Comparison of ENCODE assay signal across 18 cellular contexts in the genomic region with DNA sequence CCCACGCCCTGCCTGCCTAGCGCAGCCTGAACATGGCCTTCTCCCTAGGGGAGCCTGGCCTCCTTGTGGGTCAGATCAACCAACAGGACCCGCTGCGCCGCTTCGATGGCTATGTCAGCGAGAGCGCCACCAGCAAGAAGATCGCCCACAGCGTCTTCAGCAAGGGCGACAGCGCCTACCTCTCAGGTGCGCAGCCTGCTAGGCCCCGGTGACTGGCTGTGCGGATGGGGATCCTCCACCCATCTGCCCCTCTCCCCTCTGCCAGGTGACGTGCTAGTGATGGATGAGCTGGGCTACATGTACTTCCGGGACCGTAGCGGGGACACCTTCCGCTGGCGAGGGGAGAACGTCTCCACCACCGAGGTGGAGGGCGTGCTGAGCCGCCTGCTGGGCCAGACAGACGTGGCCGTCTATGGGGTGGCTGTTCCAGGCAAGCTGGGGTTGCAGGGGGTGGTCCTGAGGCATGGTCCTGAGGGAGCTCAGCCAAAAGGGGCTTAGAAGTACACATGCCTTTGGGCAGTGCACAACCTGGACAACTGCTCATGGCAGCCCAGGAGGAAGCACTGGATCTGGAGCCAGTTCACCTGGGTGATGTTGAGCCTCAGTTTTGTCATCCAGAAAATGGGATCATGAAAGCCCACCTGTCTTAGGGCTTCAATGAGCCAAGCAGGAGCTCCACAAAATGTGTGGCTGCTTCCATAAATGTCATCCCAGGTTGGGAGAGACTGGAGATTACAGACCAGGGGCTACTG. TPM values are rescaled to one million over a fixed set of nuclear protein-coding genes. Genes with fewer than 3 reads are reported as not detected.
DNase-seq lines count a peak whose midpoint lies in the region; ATAC-seq and TF ChIP-seq lines count a peak whose summit lies in the region.
"Had no signal": no experiment of that assay in that cellular context is flagged by ENCODE, and none has a peak within 500 bp of the region (broad histone marks: within the 10 kb centered on the region; RNA-seq: fewer than 3 reads in every experiment).

No MANE protein-coding gene starts in this region.

- H2AFZ ChIP-seq in H9 (ENCODE audit: low read length) (no peak overlapping the region), mesenchymal stem cell (ENCODE audit: low read depth, low read length) (no peak overlapping the region)

- no peak overlapping the region for H4K8ac ChIP-seq in H9 (replicated peaks; ENCODE audit: insufficient read length, low read depth, low read length)
- H4K8ac ChIP-seq in mesenchymal stem cell (ENCODE audit: low read length), result peak overlapping the region; percentile 94

- H3K4me1 ChIP-seq in H9 (ENCODE audit: insufficient read depth, low read length), result no peaks in the 10 kb centered on the region; the same call in 1 of the 2 replicates
- H3K4me1 ChIP-seq in mesenchymal stem cell (ENCODE audit: control insufficient read depth, insufficient read depth, low read depth, low read length), result peaks cover 23% of the 10 kb centered on the region
- peaks cover 40% of the 10 kb centered on the region for H3K4me1 ChIP-seq in testis

- H3K4me3 Mint-ChIP-seq in H9 (no peak overlapping the region), natural killer cell (no peak overlapping the region)
- H3K4me3 Mint-ChIP-seq: activated T-helper 17 cell treated with anti-CD3 and anti-CD28 coated beads, Interleukin-2, amount 50 U/mL, for 72 hours had no signal

- H3K23ac ChIP-seq in H9 (ENCODE audit: insufficient read length, low read depth, low read length) (no peak overlapping the region), mesenchymal stem cell (ENCODE audit: low read length in 2 of 2) (no peak overlapping the region)

- H3K36me3 ChIP-seq in SK-N-MC (ENCODE audit: insufficient read depth, low read length) (no peaks in the 10 kb centered on the region), mesenchymal stem cell (ENCODE audit: control insufficient read depth in 1 of 2, insufficient read depth in 2 of 2, low read depth in 1 of 2, low read length in 2 of 2) (peaks cover 53 to 55% of the 10 kb centered on the region in 2 experiments), testis (ENCODE audit: low read depth, missing control alignments) (no peaks in the 10 kb centered on the region)

- H2BK12ac ChIP-seq in H9 (ENCODE audit: insufficient read length, low read depth, low read length) (no peak overlapping the region), mesenchymal stem cell (ENCODE audit: low read length in 2 of 2) (peak overlapping the region; percentile 33 to 92)

- H4K5ac ChIP-seq in H9 (ENCODE audit: insufficient read length, low read depth, low read length), result no peak overlapping the region

- no peak overlapping the region for H3K56ac ChIP-seq in H9 (ENCODE audit: insufficient read length, low read depth, low read length)

- TF ChIP-seq CTCF in H9 (conservative IDR thresholded peaks at IDR 0.05), result no peak
- no peak for TF ChIP-seq CTCF in testis (IDR thresholded peaks at IDR 0.05)
- no peak for TF ChIP-seq CTCF in natural killer cell (IDR thresholded peaks at IDR 0.05)

- H3K4ac ChIP-seq in H9 (ENCODE audit: low read depth, low read length) (no peak overlapping the region), mesenchymal stem cell (ENCODE audit: low read depth in 1 of 2, low read length in 2 of 2) (peak overlapping the region; percentile 81 to 86)

- H3K4me2 ChIP-seq in H9 (ENCODE audit: insufficient read depth, insufficient read length, low read length), result no peak overlapping the region
- H3K4me2 ChIP-seq in mesenchymal stem cell (ENCODE audit: low read length, poor library complexity, severe bottlenecking), result no peak overlapping the region

- H4K91ac ChIP-seq in H9 (ENCODE audit: insufficient read length, low read depth, low read length) (no peak overlapping the region), mesenchymal stem cell (ENCODE audit: low read length) (peak overlapping the region; percentile 77)

- no CpG with 5 or more reads among the region's 27 CpGs for WGBS in H9 (ENCODE audit: extremely low coverage, insufficient read length, low lambda C conversion rate)
- 95% methylated on average over 27 of the region's 27 CpGs for WGBS in mesenchymal stem cell
- WGBS in testis, 2 donors, result 90% methylated on average over 20 of the region's 27 CpGs; no CpG with 5 or more reads in 1 of the 2 donors

- H4K20me1 ChIP-seq in H9 (ENCODE audit: control insufficient read depth, insufficient read depth, insufficient read length), result no peaks in the 10 kb centered on the region

- peaks cover 17 to 19% of the 10 kb centered on the region in 2 experiments for H3K4me1 Mint-ChIP-seq in H9
- H3K4me1 Mint-ChIP-seq in natural killer cell, result peaks cover 9 to 22% of the 10 kb centered on the region in 2 donors
- H3K4me1 Mint-ChIP-seq: activated T-helper 17 cell treated with anti-CD3 and anti-CD28 coated beads, Interleukin-2, amount 50 U/mL, for 72 hours had no signal

- H3K27ac Mint-ChIP-seq in H9 (no peak overlapping the region), natural killer cell (no peak overlapping the region)

- H3K9me3 Mint-ChIP-seq in H9 (no peaks in the 10 kb centered on the region; a peak in 1 of 5 replicates), natural killer cell (no peaks in the 10 kb centered on the region)
- H3K9me3 Mint-ChIP-seq: activated T-helper 17 cell treated with anti-CD3 and anti-CD28 coated beads, Interleukin-2, amount 50 U/mL, for 72 hours had no signal

- H3K4me3 ChIP-seq in SK-N-MC (no peak overlapping the region), mesenchymal stem cell (ENCODE audit: insufficient read depth in 1 of 2, low read depth in 1 of 2, low read length in 2 of 2) (no peak overlapping the region), testis (no peak overlapping the region)

- H3K27me3 Mint-ChIP-seq in H9 (ENCODE audit: low read depth) (no peaks in the 10 kb centered on the region; the same call in 1 of the 2 replicates), natural killer cell (ENCODE audit: low read depth in 2 of 2) (no peaks in the 10 kb centered on the region)
- H3K27me3 Mint-ChIP-seq: activated T-helper 17 cell treated with anti-CD3 and anti-CD28 coated beads, Interleukin-2, amount 50 U/mL, for 72 hours had no signal

- H3K9me3 ChIP-seq in H9 (ENCODE audit: control insufficient read depth, low read depth, low read length) (no peaks in the 10 kb centered on the region), SK-N-MC (ENCODE audit: low read depth, low read length) (no peaks in the 10 kb centered on the region), mesenchymal stem cell (ENCODE audit: control insufficient read depth, low read length) (no peaks in the 10 kb centered on the region), testis (no peaks in the 10 kb centered on the region)

- no peak for TF ChIP-seq POLR2A in testis (IDR thresholded peaks at IDR 0.05)

- no peak overlapping the region for H3T11ph ChIP-seq in H9 (ENCODE audit: low read length)

- H3K79me2 ChIP-seq in H9 (ENCODE audit: insufficient read depth, low read length), result no peaks in the 10 kb centered on the region

- intact Hi-C loops in testis (cut with DNase I; ENCODE audit: low total_unique reads) (no loop called here), natural killer cell (cut with micrococcal nuclease) (no loop called here)

- H3K27ac ChIP-seq in H9 (ENCODE audit: insufficient read length, low read depth, low read length) (no peak overlapping the region), SK-N-MC (peak overlapping the region; percentile 82; the same call in 1 of the 2 replicates), mesenchymal stem cell (ENCODE audit: low read length, poor library complexity, severe bottlenecking) (no peak overlapping the region), testis (peak overlapping the region; percentile 27 to 51)

- no peak overlapping the region for H2AK5ac ChIP-seq in H9 (ENCODE audit: insufficient read length, low read length)
- H2AK5ac ChIP-seq in mesenchymal stem cell (ENCODE audit: low read length, severe bottlenecking), result no peak overlapping the region

- H2BK5ac ChIP-seq in H9 (ENCODE audit: insufficient read length, low read length) (no peak overlapping the region), mesenchymal stem cell (ENCODE audit: low read depth, low read length, poor library complexity, severe bottlenecking) (no peak overlapping the region)

- H2BK15ac ChIP-seq in H9 (ENCODE audit: low read depth, low read length) (no peak overlapping the region), mesenchymal stem cell (ENCODE audit: low read depth, poor library complexity, severe bottlenecking) (peak overlapping the region; percentile 91)

- H3K79me1 ChIP-seq in H9 (ENCODE audit: insufficient read depth, low read depth, low read length, poor library complexity, severe bottlenecking) (no peaks in the 10 kb centered on the region), mesenchymal stem cell (replicated peaks; ENCODE audit: low read length, poor library complexity, severe bottlenecking) (peaks cover 50% of the 10 kb centered on the region)

- H3K9ac ChIP-seq in H9 (ENCODE audit: extremely low read depth, insufficient read length, low read length) (no peak overlapping the region), SK-N-MC (ENCODE audit: insufficient read length) (peak overlapping the region; percentile 21), mesenchymal stem cell (ENCODE audit: low read length) (no peak overlapping the region)

- no peak for ATAC-seq in natural killer cell
- ATAC-seq: activated T-helper 17 cell treated with anti-CD3 and anti-CD28 coated beads, Interleukin-2, amount 50 U/mL, for 72 hours had no signal

- H3K36me3 Mint-ChIP-seq in H9 (ENCODE audit: insufficient read depth in 1 of 3, low read depth in 3 of 3) (peaks cover 0 to 2% (median 0%) of the 10 kb centered on the region in 3 experiments; a peak in 2 of 7 replicates), natural killer cell (no peaks in the 10 kb centered on the region)

- H2BK20ac ChIP-seq in H9 (ENCODE audit: low read depth, low read length, poor library complexity, severe bottlenecking), result no peak overlapping the region

- no peaks in the 10 kb centered on the region for H3K27me3 ChIP-seq in H9 (ENCODE audit: insufficient read depth, low read length)
- no peaks in the 10 kb centered on the region for H3K27me3 ChIP-seq in mesenchymal stem cell (ENCODE audit: control insufficient read depth in 1 of 2, insufficient read depth in 1 of 2, low read length in 2 of 2)
- no peaks in the 10 kb centered on the region for H3K27me3 ChIP-seq in testis

- H3K23me2 ChIP-seq in H9 (ENCODE audit: insufficient read length, low read depth, low read length, poor library complexity, severe bottlenecking), result no peaks in the 10 kb centered on the region

- H3K14ac ChIP-seq in H9 (ENCODE audit: insufficient read depth, low read length), result 0 out of 2 replicates have a peak overlapping the region, but pooled peaks have one; percentile 14
- H3K14ac ChIP-seq in mesenchymal stem cell (ENCODE audit: low read length in 2 of 2), result peak overlapping the region in 1 of 2 experiments; percentile 82

- H3K18ac ChIP-seq in H9 (ENCODE audit: insufficient read length, low read depth, low read length) (no peak overlapping the region), mesenchymal stem cell (ENCODE audit: low read depth in 1 of 2, low read length in 2 of 2) (peak overlapping the region; percentile 40 to 96)

- H2BK120ac ChIP-seq in H9 (ENCODE audit: low read depth, low read length, poor library complexity, severe bottlenecking) (no peak overlapping the region), mesenchymal stem cell (ENCODE audit: low read depth, low read length) (peak overlapping the region; percentile 37)

- DNase-seq in H9 (no peak), SK-N-MC (ENCODE audit: low read depth, low spot score) (no peak), mesenchymal stem cell (no peak), testis (no peak), natural killer cell (no peak), dermis blood vessel endothelial cell (no peak)
- no peak for DNase-seq in activated CD8-positive, alpha-beta memory T cell treated with anti-CD3 and anti-CD28 coated beads, Interleukin-2, amount 50 U/mL, for 48 hours
- DNase-seq: NCI-H1436; NCI-H2227 treated with DMSO at 0.1 percent for 48 hours; NK-92 treated with Interleukin-12 subunit alpha and Interleukin-12 subunit beta, amount 100 ng/mL, for 24 hours; stimulated activated CD4-positive, alpha-beta T cell treated with anti-CD3 and anti-CD28 coated beads, Interleukin-4, amount 100 ng/mL, for 1 hour had no signal

RNA-seq across cellular contexts. Expression of a gene that starts 10.8 kb away (rescaled TPM):
- 73.1 and 76.0 TPM in 2 replicates for total RNA-seq in H9 (2021)
- 128 TPM for polyA plus RNA-seq in mesenchymal stem cell (2013, experiment 1 of 2)
- 128 TPM for polyA plus RNA-seq in mesenchymal stem cell (2013, experiment 2 of 2)
- 10 to 100 TPM; 77.7 to 82.9 TPM for total RNA-seq in testis
- 44.3 TPM for polyA plus RNA-seq in testis (ENCODE audit: insufficient read depth, low read depth, low replicate concordance)
- 10 to 100 TPM; 52.9 to 58.1 (median 57.8) TPM for total RNA-seq in natural killer cell
- 65.7 and 74.7 TPM in 2 replicates for total RNA-seq in dermis blood vessel endothelial cell

RNA-seq across cellular contexts. Expression of a gene that starts 30.3 kb away (rescaled TPM):
- total RNA-seq in H9 (2021) (6.3 and 6.4 TPM in 2 replicates), testis (100 to 1,000 TPM in 1 of 2 donors, 10 to 100 TPM in 1; 92.8 to 105 TPM), natural killer cell (10 to 100 TPM; 12.9 to 26.2 (median 16.3) TPM), dermis blood vessel endothelial cell (31.7 and 35.5 TPM in 2 replicates)
- 8.3 TPM for polyA plus RNA-seq in mesenchymal stem cell (2013, experiment 1 of 2)
- polyA plus RNA-seq in mesenchymal stem cell (2013, experiment 2 of 2), result 7.9 TPM
- polyA plus RNA-seq in testis (ENCODE audit: insufficient read depth, low read depth, low replicate concordance), result 25.9 TPM

RNA-seq across cellular contexts. Expression of a gene that starts 39.9 kb away (rescaled TPM):
- total RNA-seq in H9 (2021), result not detected in 2 replicates
- polyA plus RNA-seq in mesenchymal stem cell (2013, experiment 1 of 2), result not detected
- polyA plus RNA-seq in mesenchymal stem cell (2013, experiment 2 of 2), result not detected
- total RNA-seq in testis, result under 1 TPM in 1 of 2 donors, not detected in 1; 0.87 TPM
- not detected for polyA plus RNA-seq in testis (ENCODE audit: insufficient read depth, low read depth, low replicate concordance)
- total RNA-seq in natural killer cell, result not detected
- not detected in 2 replicates for total RNA-seq in dermis blood vessel endothelial cell
- total RNA-seq: activated T-helper 17 cell treated with anti-CD3 and anti-CD28 coated beads, Interleukin-2, amount 50 U/mL, for 72 hours; frontal cortex; LHCN-M2; T-helper 1 cell treated with Interleukin-12 subunit alpha and Interleukin-12 subunit beta and Interleukin-4 antibody, amounts not matched to agents 30 ng/mL and 1 ng/mL, for 36 hours had no signal
- polyA plus RNA-seq: BJ, neural cell, thymus had no signal

RNA-seq across cellular contexts. Expression of a gene that starts 52.2 kb away (rescaled TPM):
- 1.4 TPM in 2 replicates for total RNA-seq in H9 (2021)
- polyA plus RNA-seq in mesenchymal stem cell (2013, experiment 1 of 2), result 0.26 TPM
- polyA plus RNA-seq in mesenchymal stem cell (2013, experiment 2 of 2), result 0.25 TPM
- 1 to 10 TPM in 1 of 2 donors, under 1 TPM in 1; 0.68 to 2.6 TPM for total RNA-seq in testis
- polyA plus RNA-seq in testis (ENCODE audit: insufficient read depth, low read depth, low replicate concordance), result 1.4 TPM
- not detected for total RNA-seq in natural killer cell
- total RNA-seq in dermis blood vessel endothelial cell, result not detected in 2 replicates
- total RNA-seq: activated T-helper 17 cell treated with anti-CD3 and anti-CD28 coated beads, Interleukin-2, amount 50 U/mL, for 72 hours; LHCN-M2; T-helper 1 cell treated with Interleukin-12 subunit alpha and Interleukin-12 subunit beta and Interleukin-4 antibody, amounts not matched to agents 30 ng/mL and 1 ng/mL, for 36 hours had no signal
- polyA plus RNA-seq: neural cell had no signal

RNA-seq across cellular contexts. Expression of a gene that starts 54.8 kb away (rescaled TPM):
- 45.3 and 48.5 TPM in 2 replicates for total RNA-seq in H9 (2021)
- polyA plus RNA-seq in mesenchymal stem cell (2013, experiment 1 of 2), result 163 TPM
- polyA plus RNA-seq in mesenchymal stem cell (2013, experiment 2 of 2), result 171 TPM
- 10 to 100 TPM; 70.3 to 94.5 TPM for total RNA-seq in testis
- 52.0 TPM for polyA plus RNA-seq in testis (ENCODE audit: insufficient read depth, low read depth, low replicate concordance)
- 10 to 100 TPM; 39.0 to 55.4 (median 43.7) TPM for total RNA-seq in natural killer cell
- 105 and 106 TPM in 2 replicates for total RNA-seq in dermis blood vessel endothelial cell

Comparison
In these comparisons a context has a peak if more than half of its experiments do, and no peak if none do; other contexts are left out.
1. H3K27ac ChIP-seq: peak in SK-N-MC (single experiment) and testis (2 of 2); none in H9 (single experiment) and mesenchymal stem cell (single experiment).